In genomic region chr10:132554991-132555647, GRCh38 we compare ENCODE assay signal across 9 cellular contexts. TPM values are rescaled to one million over a fixed set of nuclear protein-coding genes. Genes with fewer than 3 reads are reported as not detected.
A peak's percentile ranks its signal among the peaks of the same experiment; 100 is the strongest.
DNase-seq lines count a peak whose midpoint lies in the region; ATAC-seq, FAIRE-seq and TF ChIP-seq lines count a peak whose summit lies in the region.
"Had no signal": no experiment of that assay in that cellular context is flagged by ENCODE, and none has a peak within 500 bp of the region (broad histone marks: within the 10 kb centered on the region; RNA-seq: fewer than 3 reads in every experiment).

No MANE protein-coding gene starts in this region.

- no peak overlapping the region for H2AFZ ChIP-seq in mesenchymal stem cell (ENCODE audit: low read depth, low read length)

- no peak overlapping the region for H3K27ac ChIP-seq in CD8-positive, alpha-beta memory T cell (ENCODE audit: low read depth, low read length)
- no peak overlapping the region for H3K27ac ChIP-seq in mesenchymal stem cell (ENCODE audit: low read length, poor library complexity, severe bottlenecking)
- H3K27ac ChIP-seq in substantia nigra (ENCODE audit: low read depth, low read length, poor library complexity, severe bottlenecking), result no peak overlapping the region

- TF ChIP-seq CTCF in D721Med (IDR thresholded peaks at IDR 0.05; ENCODE audit: insufficient read depth, missing control alignments), result no peak

- H3K27me3 Mint-ChIP-seq in CD8-positive, alpha-beta memory T cell, result peaks cover 0 to 4% of the 10 kb centered on the region in 2 donors
- H3K27me3 Mint-ChIP-seq in activated naive CD4-positive, alpha-beta T cell treated with anti-CD3 and anti-CD28 coated beads, Interleukin-2, amount 10 ng/mL, durations not matched to agents 7 days and 5 days, result peaks cover 6% of the 10 kb centered on the region

- no peak overlapping the region for H3K18ac ChIP-seq in mesenchymal stem cell (ENCODE audit: low read depth in 1 of 2, low read length in 2 of 2)

- no peak overlapping the region for H3K9ac ChIP-seq in mesenchymal stem cell (ENCODE audit: low read length)

- H3K27me3 ChIP-seq in CD8-positive, alpha-beta memory T cell (ENCODE audit: insufficient read depth, low read length, poor library complexity, severe bottlenecking), result no peaks in the 10 kb centered on the region
- peaks cover 0 to 5% of the 10 kb centered on the region in 2 experiments for H3K27me3 ChIP-seq in mesenchymal stem cell (ENCODE audit: control insufficient read depth in 1 of 2, insufficient read depth in 1 of 2, low read length in 2 of 2)

- no peak overlapping the region for H3K23ac ChIP-seq in mesenchymal stem cell (ENCODE audit: low read length in 2 of 2)

- H3K4me3 ChIP-seq in CD8-positive, alpha-beta memory T cell (ENCODE audit: low read length), result no peak overlapping the region
- peak overlapping the region in 1 of 2 experiments; percentile 7 for H3K4me3 ChIP-seq in mesenchymal stem cell (ENCODE audit: insufficient read depth in 1 of 2, low read depth in 1 of 2, low read length in 2 of 2)

- H3K27ac Mint-ChIP-seq in CD8-positive, alpha-beta memory T cell, result no peak overlapping the region
- peak overlapping the region; percentile 82 for H3K27ac Mint-ChIP-seq in activated naive CD4-positive, alpha-beta T cell treated with anti-CD3 and anti-CD28 coated beads, Interleukin-2, amount 10 ng/mL, durations not matched to agents 7 days and 5 days

- H4K8ac ChIP-seq in mesenchymal stem cell (ENCODE audit: low read length), result no peak overlapping the region

- CTCF ChIA-PET in CD8-positive, alpha-beta memory T cell (lab: Charles Lee), result no interaction called here
- CTCF ChIA-PET in activated naive CD4-positive, alpha-beta T cell treated with anti-CD3 and anti-CD28 coated beads, Interleukin-2, amount 10 ng/mL, durations not matched to agents 7 days and 5 days (lab: Charles Lee), result interaction anchor here (1.0 kb wide), 1 partner anchor 15 kb away, joined by 4 read pairs; no protein-coding TSS in a partner anchor

- H2BK5ac ChIP-seq in mesenchymal stem cell (ENCODE audit: low read depth, low read length, poor library complexity, severe bottlenecking), result no peak overlapping the region

- peaks cover 52% of the 10 kb centered on the region for H3K4me1 ChIP-seq in CD8-positive, alpha-beta memory T cell (ENCODE audit: insufficient read depth, low read length)
- H3K4me1 ChIP-seq in mesenchymal stem cell (ENCODE audit: control insufficient read depth, insufficient read depth, low read depth, low read length), result peaks cover 15% of the 10 kb centered on the region

- no peak overlapping the region for H2BK120ac ChIP-seq in mesenchymal stem cell (ENCODE audit: low read depth, low read length)

- H3K9me3 Mint-ChIP-seq in CD8-positive, alpha-beta memory T cell, result no peaks in the 10 kb centered on the region
- H3K9me3 Mint-ChIP-seq in activated naive CD4-positive, alpha-beta T cell treated with anti-CD3 and anti-CD28 coated beads, Interleukin-2, amount 10 ng/mL, durations not matched to agents 7 days and 5 days, result no peaks in the 10 kb centered on the region

- ATAC-seq in GM18907 (IDR thresholded peaks at IDR 0.05; ENCODE audit: unreplicated experiment) (no peak), HG03457 (IDR thresholded peaks at IDR 0.05; ENCODE audit: unreplicated experiment) (no peak)

- peak in 4 of 5 donors; percentile 21 to 72 (median 48) for DNase-seq in CD8-positive, alpha-beta memory T cell
- DNase-seq in KBM-7 (peak; percentile 81), mesenchymal stem cell (no peak), substantia nigra (lab: John Stamatoyannopoulos, UW) (no peak), D721Med (ENCODE audit: insufficient read length, low spot score) (no peak)
- DNase-seq in activated naive CD4-positive, alpha-beta T cell treated with anti-CD3 and anti-CD28 coated beads, Interleukin-2, amount 10 ng/mL, durations not matched to agents 7 days and 5 days, result peak; percentile 80
- DNase-seq: NCI-H82 had no signal

- H3K4me1 Mint-ChIP-seq in CD8-positive, alpha-beta memory T cell, result peaks cover 25 to 50% (median 33%) of the 10 kb centered on the region in 3 donors
- peaks cover 42% of the 10 kb centered on the region for H3K4me1 Mint-ChIP-seq in activated naive CD4-positive, alpha-beta T cell treated with anti-CD3 and anti-CD28 coated beads, Interleukin-2, amount 10 ng/mL, durations not matched to agents 7 days and 5 days

- no peak for FAIRE-seq in D721Med (lab: Jason Lieb, UNC)

- peaks cover 62% of the 10 kb centered on the region for H3K79me1 ChIP-seq in mesenchymal stem cell (replicated peaks; ENCODE audit: low read length, poor library complexity, severe bottlenecking)

- H4K91ac ChIP-seq in mesenchymal stem cell (ENCODE audit: low read length), result peak overlapping the region; percentile 58

- no peak overlapping the region for H3K4me2 ChIP-seq in mesenchymal stem cell (ENCODE audit: low read length, poor library complexity, severe bottlenecking)

- no peak overlapping the region for H3K4ac ChIP-seq in mesenchymal stem cell (ENCODE audit: low read depth in 1 of 2, low read length in 2 of 2)

- H3K4me3 Mint-ChIP-seq in CD8-positive, alpha-beta memory T cell, result peak overlapping the region in 1 of 7 donors; percentile 12
- H3K4me3 Mint-ChIP-seq in activated naive CD4-positive, alpha-beta T cell treated with anti-CD3 and anti-CD28 coated beads, Interleukin-2, amount 10 ng/mL, durations not matched to agents 7 days and 5 days, result no peak overlapping the region

- no peaks in the 10 kb centered on the region for H3K9me3 ChIP-seq in CD8-positive, alpha-beta memory T cell (ENCODE audit: low read length)
- H3K9me3 ChIP-seq in mesenchymal stem cell (ENCODE audit: control insufficient read depth, low read length), result no peaks in the 10 kb centered on the region

- H2AK5ac ChIP-seq in mesenchymal stem cell (ENCODE audit: low read length, severe bottlenecking), result no peak overlapping the region

- no peak overlapping the region for H2BK12ac ChIP-seq in mesenchymal stem cell (ENCODE audit: low read length in 2 of 2)

- in situ Hi-C loops in KBM-7 (cut with MboI; ENCODE audit: low pct_unique_long_range_greater_than_20kb, low sequenced_read_pairs), result no loop called here

- no peak overlapping the region for H3K14ac ChIP-seq in mesenchymal stem cell (ENCODE audit: low read length in 2 of 2)

- WGBS in mesenchymal stem cell, result 91% methylated on average over 18 of the region's 18 CpGs

- H2BK15ac ChIP-seq in mesenchymal stem cell (ENCODE audit: low read depth, poor library complexity, severe bottlenecking), result no peak overlapping the region

- H3K36me3 ChIP-seq in CD8-positive, alpha-beta memory T cell (ENCODE audit: insufficient read depth, low read length), result no peaks in the 10 kb centered on the region
- peaks cover 5 to 6% of the 10 kb centered on the region in 2 experiments for H3K36me3 ChIP-seq in mesenchymal stem cell (ENCODE audit: control insufficient read depth in 1 of 2, insufficient read depth in 2 of 2, low read depth in 1 of 2, low read length in 2 of 2)

- H3K36me3 Mint-ChIP-seq in CD8-positive, alpha-beta memory T cell, result peaks cover 0 to 3% (median 0%) of the 10 kb centered on the region in 3 donors
- no peaks in the 10 kb centered on the region for H3K36me3 Mint-ChIP-seq in activated naive CD4-positive, alpha-beta T cell treated with anti-CD3 and anti-CD28 coated beads, Interleukin-2, amount 10 ng/mL, durations not matched to agents 7 days and 5 days

- POLR2A ChIA-PET in CD8-positive, alpha-beta memory T cell (lab: Charles Lee), result interaction anchor here (0.6 kb wide), 1 partner anchor 13 kb away, joined by 6 read pairs; no protein-coding TSS in a partner anchor

RNA-seq across cellular contexts. Expression of gene INPP5A, which starts 17.5 kb away (rescaled TPM):
- total RNA-seq in CD8-positive, alpha-beta memory T cell, result 1 to 10 TPM; 4.8 to 6.1 TPM
- polyA plus RNA-seq in CD8-positive, alpha-beta memory T cell, result 1.1 TPM
- 31.4 TPM for polyA plus RNA-seq in mesenchymal stem cell (2013, experiment 1 of 2)
- polyA plus RNA-seq in mesenchymal stem cell (2013, experiment 2 of 2), result 32.2 TPM

Comparison
In these comparisons a context has a peak if more than half of its experiments do, and no peak if none do; other contexts are left out.
1. DNase-seq: peak in CD8-positive, alpha-beta memory T cell (4 of 5), KBM-7 (single experiment) and activated naive CD4-positive, alpha-beta T cell treated with anti-CD3 and anti-CD28 coated beads, Interleukin-2, amount 10 ng/mL, durations not matched to agents 7 days and 5 days (single experiment); none in mesenchymal stem cell (single experiment), substantia nigra (0 of 49) and D721Med (single experiment).